ENCODE assay signal across 8 cellular contexts in genomic region chr12:111430418-111431353, GRCh38. TPM values are rescaled to one million over a fixed set of nuclear protein-coding genes. Genes with fewer than 3 reads are reported as not detected.
DNase-seq lines count a peak whose midpoint lies in the region; ATAC-seq and TF ChIP-seq lines count a peak whose summit lies in the region.

No MANE protein-coding gene starts in this region.

- ATAC-seq in HG02938 (IDR thresholded peaks at IDR 0.05; ENCODE audit: unreplicated experiment) (no peak), HG03025 (IDR thresholded peaks at IDR 0.05; ENCODE audit: low FRiP score, unreplicated experiment) (no peak)

- no peak for DNase-seq in HFFc6
- DNase-seq in activated CD8-positive, alpha-beta memory T cell treated with anti-CD3 and anti-CD28 coated beads for 4 hours (ENCODE audit: low read depth in 2 of 2) = peak; percentile 49 to 65
- DNase-seq in glutamatergic neuron = no peak
- DNase-seq in stimulated activated CD8-positive, alpha-beta memory T cell treated with anti-CD3 and anti-CD28 coated beads, Interleukin-2, amount 100 ng/mL, for 1 hour (ENCODE audit: low read depth in 2 of 2) = peak; percentile 34 to 58
- no peak for DNase-seq in NCI-H82 (lab: John Stamatoyannopoulos, UW)
- no peak for DNase-seq in NCI-H2081 treated with DMSO at 0.1 percent for 48 hours (lab: John Stamatoyannopoulos, UW)

- H3K4me1 Mint-ChIP-seq in HFFc6 (ENCODE audit: low read depth) (peaks cover 67% of the 10 kb centered on the region), glutamatergic neuron (ENCODE audit: low read depth, unreplicated experiment) (peaks cover 16% of the 10 kb centered on the region)

- peaks cover 17% of the 10 kb centered on the region; the same call in 1 of the 2 replicates for H3K36me3 Mint-ChIP-seq in HFFc6 (ENCODE audit: low read depth)
- no peaks in the 10 kb centered on the region for H3K36me3 Mint-ChIP-seq in glutamatergic neuron (ENCODE audit: unreplicated experiment)

- no peak overlapping the region; the same call in 1 of the 2 replicates for H3K4me3 Mint-ChIP-seq in HFFc6
- H3K4me3 Mint-ChIP-seq in glutamatergic neuron (ENCODE audit: unreplicated experiment) = no peak overlapping the region

- H3K9me3 Mint-ChIP-seq in HFFc6 (no peaks in the 10 kb centered on the region), glutamatergic neuron (ENCODE audit: unreplicated experiment) (peaks cover 4% of the 10 kb centered on the region)

- TF ChIP-seq CTCF in HFFc6 (IDR thresholded peaks at IDR 0.05) = no peak
- TF ChIP-seq CTCF in glutamatergic neuron (IDR thresholded peaks at IDR 0.05; ENCODE audit: partially characterized antibody, unreplicated experiment) = no peak

- peak overlapping the region; percentile 93 for H3K27ac Mint-ChIP-seq in HFFc6
- peak overlapping the region; percentile 38 for H3K27ac Mint-ChIP-seq in glutamatergic neuron (ENCODE audit: unreplicated experiment)

- H3K27me3 Mint-ChIP-seq in HFFc6 (ENCODE audit: insufficient read depth) (peaks cover 2% of the 10 kb centered on the region), glutamatergic neuron (ENCODE audit: unreplicated experiment) (peaks cover 4% of the 10 kb centered on the region)

RNA-seq across cellular contexts. Expression of gene SH2B3, which starts 25.0 kb away (rescaled TPM):
- 10 to 100 TPM; 54.0 to 80.3 (median 69.8) TPM for total RNA-seq in HFFc6 (2021; fragmentation: NEBNext Ultra II Directional; extraction: Animal tissue kit (Norgen Biotek cat#: 25700))
- total RNA-seq in glutamatergic neuron (ENCODE audit: unreplicated experiment) = 18.1 TPM

Comparison
In these comparisons a context has a peak if more than half of its experiments do, and no peak if none do; other contexts are left out.
1. DNase-seq: peak in activated CD8-positive, alpha-beta memory T cell treated with anti-CD3 and anti-CD28 coated beads for 4 hours (2 of 2) and stimulated activated CD8-positive, alpha-beta memory T cell treated with anti-CD3 and anti-CD28 coated beads, Interleukin-2, amount 100 ng/mL, for 1 hour (2 of 2); none in HFFc6 (single experiment), glutamatergic neuron (single experiment), NCI-H82 (single experiment) and NCI-H2081 treated with DMSO at 0.1 percent for 48 hours (single experiment).